In genomic region chr4:85725727-85726170, GRCh38 we compare ENCODE assay signal across 8 cellular contexts.
DNase-seq lines count a peak whose midpoint lies in the region; ATAC-seq and TF ChIP-seq lines count a peak whose summit lies in the region.

No MANE protein-coding gene starts in this region.

- H3K9ac ChIP-seq in Karpas-422 (ENCODE audit: low read length) (peak overlapping the region; percentile 50), skeletal muscle tissue (ENCODE audit: low read depth in 1 of 3, low read length in 3 of 3) (no peak overlapping the region)

- peaks cover 3% of the 10 kb centered on the region in 2 donors for H3K9me3 Mint-ChIP-seq in effector memory CD8-positive, alpha-beta T cell
- H3K9me3 Mint-ChIP-seq in mesothelial cell of epicardium = no peaks in the 10 kb centered on the region

- no peaks in the 10 kb centered on the region for H3K36me3 Mint-ChIP-seq in effector memory CD8-positive, alpha-beta T cell (ENCODE audit: insufficient read depth)
- no peaks in the 10 kb centered on the region for H3K36me3 Mint-ChIP-seq in mesothelial cell of epicardium

- no peak overlapping the region for H3K4me3 Mint-ChIP-seq in effector memory CD8-positive, alpha-beta T cell
- no peak overlapping the region for H3K4me3 Mint-ChIP-seq in mesothelial cell of epicardium

- no peak overlapping the region for H3K27ac Mint-ChIP-seq in effector memory CD8-positive, alpha-beta T cell
- H3K27ac Mint-ChIP-seq in mesothelial cell of epicardium = no peak overlapping the region

- H3K4me1 Mint-ChIP-seq in effector memory CD8-positive, alpha-beta T cell (ENCODE audit: low read depth in 2 of 2) = no peaks in the 10 kb centered on the region
- H3K4me1 Mint-ChIP-seq in mesothelial cell of epicardium = peaks cover 8% of the 10 kb centered on the region

- H3K27me3 Mint-ChIP-seq in effector memory CD8-positive, alpha-beta T cell = no peaks in the 10 kb centered on the region
- no peaks in the 10 kb centered on the region for H3K27me3 Mint-ChIP-seq in mesothelial cell of epicardium (ENCODE audit: low read depth)

- H3F3A ChIP-seq in DOHH2 (ENCODE audit: control insufficient read depth, insufficient read depth) = 0 out of 2 replicates have a peak, but pooled peaks cover 2% of the 10 kb centered on the region

- H3K9me3 ChIP-seq in DOHH2 (ENCODE audit: control insufficient read depth, insufficient read depth, low read length) = no peaks in the 10 kb centered on the region
- H3K9me3 ChIP-seq in Karpas-422 (ENCODE audit: low read length) = no peaks in the 10 kb centered on the region
- no peaks in the 10 kb centered on the region for H3K9me3 ChIP-seq in skeletal muscle tissue (ENCODE audit: control insufficient read depth in 3 of 3, low read length in 3 of 3)

- DNase-seq in Karpas-422 (peak; percentile 78), NCI-H2196 (lab: John Stamatoyannopoulos, UW; ENCODE audit: unreplicated experiment) (no peak), iPS-NIHi7 (ENCODE audit: extremely low spot score) (no peak), mesothelial cell of epicardium (ENCODE audit: low spot score in 2 of 2, unreplicated experiment in 2 of 2) (no peak)
- DNase-seq in effector memory CD8-positive, alpha-beta T cell = no peak

- H3K36me3 ChIP-seq in DOHH2 (ENCODE audit: control insufficient read depth, low read length) (peaks cover 6% of the 10 kb centered on the region), Karpas-422 (ENCODE audit: insufficient read depth, low read length) (no peaks in the 10 kb centered on the region), skeletal muscle tissue (ENCODE audit: control insufficient read depth in 3 of 3, insufficient read depth in 3 of 3, low read length in 3 of 3) (no peaks in the 10 kb centered on the region)

- H3K27me3 ChIP-seq in DOHH2 (ENCODE audit: control insufficient read depth, low read length) (no peaks in the 10 kb centered on the region), Karpas-422 (ENCODE audit: low read length) (no peaks in the 10 kb centered on the region), skeletal muscle tissue (ENCODE audit: control insufficient read depth in 3 of 3, insufficient read depth in 3 of 3, low read length in 3 of 3) (no peaks in the 10 kb centered on the region)

- H4K20me1 ChIP-seq in DOHH2 (ENCODE audit: control insufficient read depth, insufficient read depth, low read depth, low read length) (no peaks in the 10 kb centered on the region), Karpas-422 (ENCODE audit: insufficient read depth, low read depth, low read length) (no peaks in the 10 kb centered on the region)

- no peaks in the 10 kb centered on the region for H3K79me2 ChIP-seq in DOHH2 (ENCODE audit: control insufficient read depth, low read length)
- peaks cover 21% of the 10 kb centered on the region for H3K79me2 ChIP-seq in Karpas-422 (ENCODE audit: low read length)

- ATAC-seq in GM21529 (IDR thresholded peaks at IDR 0.05; ENCODE audit: unreplicated experiment) = peak; percentile 82
- ATAC-seq in effector memory CD8-positive, alpha-beta T cell (replicated peaks) = peak; percentile 29

- TF ChIP-seq CTCF in DOHH2 (IDR thresholded peaks at IDR 0.05; ENCODE audit: low read depth, low read length, poor library complexity, severe bottlenecking) (no peak), mesothelial cell of epicardium (IDR thresholded peaks at IDR 0.05; ENCODE audit: unreplicated experiment) (no peak)

- peaks cover 29% of the 10 kb centered on the region for H3K4me1 ChIP-seq in DOHH2 (ENCODE audit: control insufficient read depth, low read length)
- peaks cover 49% of the 10 kb centered on the region for H3K4me1 ChIP-seq in Karpas-422 (ENCODE audit: low read length)
- peaks cover 2 to 12% (median 7%) of the 10 kb centered on the region in 3 donors for H3K4me1 ChIP-seq in skeletal muscle tissue (ENCODE audit: control insufficient read depth in 3 of 3, insufficient read depth in 3 of 3, low read length in 3 of 3)

- peak overlapping the region; percentile 88 for H3K27ac ChIP-seq in DOHH2 (ENCODE audit: low read depth, low read length)
- peak overlapping the region; percentile 85 for H3K27ac ChIP-seq in Karpas-422 (ENCODE audit: low read length)
- peak overlapping the region; percentile 67 for H3K27ac ChIP-seq in skeletal muscle tissue (ENCODE audit: low read depth, low read length)

- no peaks in the 10 kb centered on the region for H3K9me2 ChIP-seq in DOHH2 (replicated peaks; ENCODE audit: control insufficient read depth, low read length)
- no peaks in the 10 kb centered on the region for H3K9me2 ChIP-seq in Karpas-422 (replicated peaks; ENCODE audit: insufficient read depth, low read length)

- peak overlapping the region; percentile 68 for H3K4me3 ChIP-seq in DOHH2 (ENCODE audit: low read length)
- peak overlapping the region; percentile 20; the same call in 1 of the 2 replicates for H3K4me3 ChIP-seq in Karpas-422 (ENCODE audit: low read length)
- no peak overlapping the region for H3K4me3 ChIP-seq in skeletal muscle tissue (ENCODE audit: low read length in 3 of 3)

- H3K4me2 ChIP-seq in DOHH2 (ENCODE audit: low read length) (peak overlapping the region; percentile 90), Karpas-422 (ENCODE audit: low read depth, low read length, poor library complexity, severe bottlenecking) (peak overlapping the region; percentile 45)

- no peak overlapping the region for H2AFZ ChIP-seq in Karpas-422 (ENCODE audit: low read length)

Comparison
In these comparisons a context has a peak if more than half of its experiments do, and no peak if none do; other contexts are left out.
1. H3K4me3 ChIP-seq: peak in DOHH2 (single experiment) and Karpas-422 (single experiment); none in skeletal muscle tissue (0 of 3).
2. Peak in every context shown above with its lines, with median percentiles within 50 percentile points of each other: H3K27ac ChIP-seq.